ENCODE assay signal across 8 cellular contexts in the genomic region with DNA sequence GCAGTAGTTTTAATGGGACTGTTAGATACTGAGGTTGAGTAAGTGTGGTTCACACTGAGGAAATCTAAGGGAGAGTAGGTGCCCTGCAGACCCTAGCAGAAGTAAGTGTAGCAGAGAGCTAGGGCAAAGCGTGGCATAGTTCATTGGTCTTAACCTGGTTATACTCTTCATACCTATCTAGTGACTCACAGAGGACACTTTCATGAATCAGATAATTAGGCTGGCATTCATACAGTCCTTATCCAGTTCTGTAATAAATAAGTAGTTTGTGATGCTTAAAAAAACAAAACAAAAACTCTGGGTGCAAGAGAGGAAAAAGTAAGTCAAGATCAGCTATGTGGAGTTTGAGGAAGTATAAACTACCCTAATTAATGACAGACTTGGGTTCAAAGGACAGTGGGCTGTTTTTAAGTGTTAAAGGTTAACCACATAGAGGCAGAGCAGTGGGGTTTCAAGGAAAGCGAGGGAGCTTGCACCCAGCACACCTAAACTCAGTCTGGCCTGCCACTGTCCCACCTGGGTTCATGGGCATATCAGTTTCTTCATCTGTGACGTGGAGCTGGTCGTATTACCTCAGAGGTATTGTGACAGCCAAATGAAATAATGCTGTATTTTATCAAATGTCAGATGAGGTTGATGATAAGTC. TPM values are rescaled to one million over a fixed set of nuclear protein-coding genes. Genes with fewer than 3 reads are reported as not detected.
DNase-seq lines count a peak whose midpoint lies in the region; ATAC-seq and TF ChIP-seq lines count a peak whose summit lies in the region.

No MANE protein-coding gene starts in this region.

- no peaks in the 10 kb centered on the region for H3K9me3 ChIP-seq in BLaER1
- no peaks in the 10 kb centered on the region for H3K9me3 ChIP-seq in MM.1S (replicated peaks; ENCODE audit: insufficient read depth, low read length)
- H3K9me3 ChIP-seq in upper lobe of right lung, result no peaks in the 10 kb centered on the region

- H3K4me2 ChIP-seq in BLaER1 (peak overlapping the region; percentile 69), MM.1S (ENCODE audit: low read depth, low read length) (peak overlapping the region; percentile 59)

- intact Hi-C loops in upper lobe of right lung (cut with DNase I), result no loop called here

- H3K9ac ChIP-seq in BLaER1 (no peak overlapping the region), MM.1S (ENCODE audit: low read length) (no peak overlapping the region)

- peaks cover 47% of the 10 kb centered on the region for H3K4me1 ChIP-seq in BLaER1
- peaks cover 32% of the 10 kb centered on the region for H3K4me1 ChIP-seq in MM.1S (ENCODE audit: low read length)
- peaks cover 37% of the 10 kb centered on the region for H3K4me1 ChIP-seq in upper lobe of right lung

- H3F3A ChIP-seq in MM.1S (ENCODE audit: insufficient read depth, low read length), result peaks cover 32% of the 10 kb centered on the region

- H3K4me3 ChIP-seq in BLaER1, result no peak overlapping the region
- H3K4me3 ChIP-seq in MM.1S (ENCODE audit: low read length), result no peak overlapping the region
- H3K4me3 ChIP-seq in fibroblast of mammary gland (ENCODE audit: control insufficient read depth, low read depth, low read length), result no peak overlapping the region
- no peak overlapping the region for H3K4me3 ChIP-seq in upper lobe of right lung

- DNase-seq in MM.1S (no peak), fibroblast of mammary gland (ENCODE audit: low read depth) (peak; percentile 41), NCI-H2081 treated with DMSO at 0.1 percent for 48 hours (lab: John Stamatoyannopoulos, UW) (no peak), UCSD-AML1 (lab: John Stamatoyannopoulos, UW; ENCODE audit: unreplicated experiment) (no peak), upper lobe of right lung (no peak)
- no peak for DNase-seq in activated CD8-positive, alpha-beta memory T cell treated with anti-CD3 and anti-CD28 coated beads, Interleukin-2, amount 50 U/mL, for 4 hours

- H3K27me3 ChIP-seq in BLaER1 (no peaks in the 10 kb centered on the region), MM.1S (replicated peaks; ENCODE audit: insufficient read depth, low read length) (0 out of 2 replicates have a peak, but pooled peaks cover 7% of the 10 kb centered on the region), upper lobe of right lung (no peaks in the 10 kb centered on the region)

- no peak overlapping the region for H2AFZ ChIP-seq in MM.1S (ENCODE audit: low read length)

- TF ChIP-seq CTCF in MM.1S (IDR thresholded peaks at IDR 0.05; ENCODE audit: low read length), result no peak
- TF ChIP-seq CTCF in fibroblast of mammary gland (conservative IDR thresholded peaks at IDR 0.05; ENCODE audit: control insufficient read depth, insufficient read depth, low read depth, low read length), result no peak
- no peak for TF ChIP-seq CTCF in upper lobe of right lung (IDR thresholded peaks at IDR 0.05)

- H3K27ac ChIP-seq in BLaER1 (no peak overlapping the region), MM.1S (ENCODE audit: low read length) (no peak overlapping the region; the same call in 1 of the 2 replicates), upper lobe of right lung (no peak overlapping the region)

- peaks cover 100% of the 10 kb centered on the region for H4K20me1 ChIP-seq in BLaER1
- H4K20me1 ChIP-seq in MM.1S (ENCODE audit: insufficient read depth, low read length), result peaks cover 47% of the 10 kb centered on the region

- ATAC-seq in GM21576 (IDR thresholded peaks at IDR 0.05; ENCODE audit: unreplicated experiment), result peak; percentile 12
- no peak for ATAC-seq in upper lobe of right lung

- peaks cover 71% of the 10 kb centered on the region for H3K79me2 ChIP-seq in MM.1S (ENCODE audit: low read length)

- no peaks in the 10 kb centered on the region for H3K9me2 ChIP-seq in MM.1S (replicated peaks; ENCODE audit: insufficient read depth, low read length)

- H3K36me3 ChIP-seq in BLaER1, result peaks cover 17% of the 10 kb centered on the region
- no peaks in the 10 kb centered on the region for H3K36me3 ChIP-seq in MM.1S (replicated peaks; ENCODE audit: insufficient read depth, low read length)
- H3K36me3 ChIP-seq in upper lobe of right lung, result peaks cover 4% of the 10 kb centered on the region

RNA-seq across cellular contexts. Expression of a gene that starts 27.1 kb away (rescaled TPM):
- 40.8 TPM for total RNA-seq in upper lobe of right lung
